ENCODE assay signal across 20 cellular contexts in genomic region chr9:88821033-88821748, GRCh38.
"Had no signal": no experiment of that assay in that cellular context is flagged by ENCODE, and none has a peak within 500 bp of the region (broad histone marks: within the 10 kb centered on the region; RNA-seq: fewer than 3 reads in every experiment).

No MANE protein-coding gene starts in this region.

- H3K9me3 ChIP-seq: gastrocnemius medialis, neutrophil, suprapubic skin, thyroid gland had no signal

- H3K4me3 Mint-ChIP-seq: naive thymus-derived CD8-positive, alpha-beta T cell; stimulated activated effector memory CD8-positive, alpha-beta T cell treated with anti-CD3 and anti-CD28 coated beads, Interleukin-12 subunit alpha, Interleukin-12 subunit beta, amount 100 ng/mL, for 72 hours; type B pancreatic cell had no signal

- H3K27me3 ChIP-seq: gastrocnemius medialis, suprapubic skin, thyroid gland had no signal

- H3K36me3 Mint-ChIP-seq: naive thymus-derived CD8-positive, alpha-beta T cell; stimulated activated effector memory CD8-positive, alpha-beta T cell treated with anti-CD3 and anti-CD28 coated beads, Interleukin-12 subunit alpha, Interleukin-12 subunit beta, amount 100 ng/mL, for 72 hours; type B pancreatic cell had no signal

- H3K4me3 ChIP-seq: gastrocnemius medialis, psoas muscle, suprapubic skin, thyroid gland had no signal

- H3K27ac ChIP-seq: gastrocnemius medialis, neutrophil, psoas muscle, suprapubic skin, thyroid gland had no signal

- H3K4me1 ChIP-seq: gastrocnemius medialis, psoas muscle, suprapubic skin, thyroid gland had no signal

- H3K4me1 Mint-ChIP-seq: naive thymus-derived CD8-positive, alpha-beta T cell; stimulated activated effector memory CD8-positive, alpha-beta T cell treated with anti-CD3 and anti-CD28 coated beads, Interleukin-12 subunit alpha, Interleukin-12 subunit beta, amount 100 ng/mL, for 72 hours had no signal

- DNase-seq: effector memory CD4-positive, alpha-beta T cell; glutamatergic neuron; islet precursor cell; mammary epithelial cell; naive thymus-derived CD8-positive, alpha-beta T cell; psoas muscle; retina; stimulated activated CD4-positive, alpha-beta T cell treated with anti-CD3 and anti-CD28 coated beads, Interleukin-4, amount 100 ng/mL, for 1 hour; stimulated activated CD8-positive, alpha-beta memory T cell treated with anti-CD3 and anti-CD28 coated beads, Interleukin-4, amount 100 ng/mL, for 48 hours; stimulated activated naive CD8-positive, alpha-beta T cell treated with anti-CD3 and anti-CD28 coated beads, Interleukin-15, Interleukin-2, amounts not matched to agents 100 U/mL and 50 U/mL, for 24 hours; thyroid gland had no signal

- ATAC-seq: esophagus mucosa; left lobe of liver; naive thymus-derived CD8-positive, alpha-beta T cell; stimulated activated effector memory CD8-positive, alpha-beta T cell treated with anti-CD3 and anti-CD28 coated beads, Interleukin-12 subunit alpha, Interleukin-12 subunit beta, amount 100 ng/mL, for 72 hours; stimulated activated naive CD8-positive, alpha-beta T cell treated with anti-CD3 and anti-CD28 coated beads, Interleukin-15, Interleukin-2, amounts not matched to agents 100 U/mL and 50 U/mL, for 24 hours had no signal

- FAIRE-seq: endometrium, urothelium cell line had no signal

- H3K27ac Mint-ChIP-seq: stimulated activated effector memory CD8-positive, alpha-beta T cell treated with anti-CD3 and anti-CD28 coated beads, Interleukin-12 subunit alpha, Interleukin-12 subunit beta, amount 100 ng/mL, for 72 hours; type B pancreatic cell had no signal

- H3K36me3 ChIP-seq: gastrocnemius medialis, neutrophil, suprapubic skin, thyroid gland had no signal
